ENCODE assay signal across 8 cellular contexts in genomic region chr14:64654072-64654899, GRCh38. TPM values are rescaled to one million over a fixed set of nuclear protein-coding genes. Genes with fewer than 3 reads are reported as not detected.
A peak's percentile ranks its signal among the peaks of the same experiment; 100 is the strongest.
DNase-seq lines count a peak whose midpoint lies in the region; ATAC-seq, FAIRE-seq and TF ChIP-seq lines count a peak whose summit lies in the region.

No MANE protein-coding gene starts in this region.

- 34% methylated on average over 7 of the region's 7 CpGs for WGBS in liver
- 88 to 90% methylated on average over 5 to 6 of the region's 7 CpGs for WGBS in endodermal cell (ENCODE audit: insufficient coverage in 1 of 2, insufficient read length in 1 of 2), 2 experiments

- H3K4me3 Mint-ChIP-seq in astrocyte (ENCODE audit: unreplicated experiment): no peak overlapping the region
- H3K4me3 Mint-ChIP-seq in endodermal cell: no peak overlapping the region

- H4K20me1 ChIP-seq in BLaER1 (no peaks in the 10 kb centered on the region), astrocyte (ENCODE audit: insufficient read depth, low read length) (no peaks in the 10 kb centered on the region)

- H3K4me2 ChIP-seq in BLaER1 (peak overlapping the region; percentile 49), astrocyte (ENCODE audit: low read length) (peak overlapping the region; percentile 66)

- peak overlapping the region; percentile 66 for H3K27ac Mint-ChIP-seq in astrocyte (ENCODE audit: unreplicated experiment)
- H3K27ac Mint-ChIP-seq in endodermal cell: no peak overlapping the region

- H3K27me3 ChIP-seq in BLaER1 (no peaks in the 10 kb centered on the region), astrocyte (ENCODE audit: insufficient read depth, low read length) (no peaks in the 10 kb centered on the region), liver (ENCODE audit: control insufficient read depth in 4 of 4, insufficient read depth in 4 of 4, low read length in 3 of 4) (no peaks in the 10 kb centered on the region), endodermal cell (ENCODE audit: control insufficient read depth, insufficient read depth, low read length, poor library complexity, severe bottlenecking) (no peaks in the 10 kb centered on the region)

- no peaks in the 10 kb centered on the region for H3K36me3 Mint-ChIP-seq in astrocyte (ENCODE audit: low read depth, unreplicated experiment)
- no peaks in the 10 kb centered on the region for H3K36me3 Mint-ChIP-seq in endodermal cell (ENCODE audit: low read depth)

- peak in 1 of 2 donors; percentile 38 for TF ChIP-seq RAD21 in liver (IDR thresholded peaks at IDR 0.05)

- no peak overlapping the region for H3K9ac ChIP-seq in BLaER1
- peak overlapping the region; percentile 31 for H3K9ac ChIP-seq in astrocyte (ENCODE audit: low read length)
- H3K9ac ChIP-seq in liver (ENCODE audit: low read depth in 1 of 2, low read length in 2 of 2): no peak overlapping the region
- H3K9ac ChIP-seq in endodermal cell (ENCODE audit: extremely low read depth, low read length, poor library complexity, severe bottlenecking): no peak overlapping the region

- peaks cover 2% of the 10 kb centered on the region for H3K27me3 Mint-ChIP-seq in astrocyte (ENCODE audit: low read depth, unreplicated experiment)
- no peaks in the 10 kb centered on the region for H3K27me3 Mint-ChIP-seq in endodermal cell (ENCODE audit: insufficient read depth)

- DNase-seq in HPDE6-E6E7 (ENCODE audit: extremely low spot score) (peak; percentile 53), astrocyte (ENCODE audit: low read depth) (peak; percentile 91), NCI-H524 treated with DMSO at 0.1 percent for 48 hours (lab: John Stamatoyannopoulos, UW) (no peak), endodermal cell (no peak)
- DNase-seq in activated CD8-positive, alpha-beta memory T cell treated with anti-CD3 and anti-CD28 coated beads, Interleukin-2, amount 50 U/mL, for 4 hours: no peak

- H3K4me3 ChIP-seq in BLaER1: no peak overlapping the region
- H3K4me3 ChIP-seq in astrocyte (ENCODE audit: insufficient read depth, low read depth, low read length): no peak overlapping the region
- H3K4me3 ChIP-seq in liver (ENCODE audit: low read depth in 1 of 3, low read length in 3 of 3): no peak overlapping the region
- H3K4me3 ChIP-seq in endodermal cell (ENCODE audit: low read length): no peak overlapping the region

- H3K9me3 Mint-ChIP-seq in astrocyte (ENCODE audit: unreplicated experiment) (peaks cover 3% of the 10 kb centered on the region), endodermal cell (peaks cover 18% of the 10 kb centered on the region)

- H3K36me3 ChIP-seq in BLaER1 (no peaks in the 10 kb centered on the region), astrocyte (ENCODE audit: insufficient read depth, low read length) (no peaks in the 10 kb centered on the region), liver (ENCODE audit: control insufficient read depth in 4 of 4, insufficient read depth in 3 of 4, low read depth in 1 of 4, low read length in 3 of 4) (no peaks in the 10 kb centered on the region), endodermal cell (ENCODE audit: control insufficient read depth, insufficient read depth, low read length) (no peaks in the 10 kb centered on the region)

- no peaks in the 10 kb centered on the region for H3K79me2 ChIP-seq in astrocyte (ENCODE audit: insufficient read depth, low read length)

- H3K27ac ChIP-seq in BLaER1 (no peak overlapping the region), astrocyte (ENCODE audit: low read depth, low read length) (peak overlapping the region; percentile 70), liver (ENCODE audit: low read depth in 1 of 2, low read length in 2 of 2) (peak overlapping the region; percentile 69 to 79), endodermal cell (ENCODE audit: low read depth, low read length) (no peak overlapping the region)

- no peak overlapping the region for H2AFZ ChIP-seq in astrocyte (ENCODE audit: low read depth, low read length)

- H3K4me1 Mint-ChIP-seq in astrocyte (ENCODE audit: low read depth, unreplicated experiment) (peaks cover 18% of the 10 kb centered on the region), endodermal cell (peaks cover 7% of the 10 kb centered on the region)

- no peak for TF ChIP-seq CTCF in astrocyte (IDR thresholded peaks at IDR 0.05; ENCODE audit: insufficient read depth, low read depth, low read length)
- no peak for TF ChIP-seq CTCF in liver (IDR thresholded peaks at IDR 0.05; ENCODE audit: low read depth, low read length, missing input control)
- no peak for TF ChIP-seq CTCF in endodermal cell (conservative IDR thresholded peaks at IDR 0.05)

- peak; percentile 94 for FAIRE-seq in astrocyte (lab: Jason Lieb, UNC)

- H3K4me1 ChIP-seq in BLaER1 (peaks cover 36% of the 10 kb centered on the region), astrocyte (ENCODE audit: insufficient read depth, low read length) (peaks cover 12% of the 10 kb centered on the region), liver (ENCODE audit: control insufficient read depth in 4 of 4, insufficient read depth in 4 of 4, low read length in 3 of 4) (peaks cover 6 to 27% (median 15%) of the 10 kb centered on the region in 4 donors), endodermal cell (ENCODE audit: control insufficient read depth, insufficient read depth, low read length) (no peaks in the 10 kb centered on the region)

- no peak for ATAC-seq in HG02981 (IDR thresholded peaks at IDR 0.05; ENCODE audit: unreplicated experiment)

- H3K9me3 ChIP-seq in BLaER1: peaks cover 8% of the 10 kb centered on the region
- no peaks in the 10 kb centered on the region for H3K9me3 ChIP-seq in astrocyte (ENCODE audit: insufficient read depth, low read depth, low read length)
- no peaks in the 10 kb centered on the region for H3K9me3 ChIP-seq in liver (ENCODE audit: control insufficient read depth in 4 of 4, low read length in 3 of 4)
- H3K9me3 ChIP-seq in endodermal cell (ENCODE audit: control insufficient read depth, low read length): peaks cover 14% of the 10 kb centered on the region

TF ChIP-seq in liver, 16 proteins besides CTCF, POLR2A, EP300 and RAD21 (continues in another document):
- TF ChIP-seq, protein P1, sequence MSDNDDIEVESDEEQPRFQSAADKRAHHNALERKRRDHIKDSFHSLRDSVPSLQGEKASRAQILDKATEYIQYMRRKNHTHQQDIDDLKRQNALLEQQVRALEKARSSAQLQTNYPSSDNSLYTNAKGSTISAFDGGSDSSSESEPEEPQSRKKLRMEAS (IDR thresholded peaks at IDR 0.05): peak; percentile 67
- TF ChIP-seq ZBTB33 (IDR thresholded peaks at IDR 0.05) (no peak), REST (IDR thresholded peaks at IDR 0.05) (peak; percentile 79), FOXA2 (IDR thresholded peaks at IDR 0.05) (peak; percentile 74), NR2F2 (IDR thresholded peaks at IDR 0.05) (no peak), JUND (IDR thresholded peaks at IDR 0.05) (peak; percentile 46 to 62), EGR1 (IDR thresholded peaks at IDR 0.05; ENCODE audit: low read depth in 2 of 2) (peak in 1 of 2 donors; percentile 40), FOXA1 (IDR thresholded peaks at IDR 0.05) (peak; percentile 59), HNF4G (IDR thresholded peaks at IDR 0.05) (peak; percentile 36), HNF4A (conservative IDR thresholded peaks at IDR 0.05) (peak; percentile 83 to 84), GABPA (IDR thresholded peaks at IDR 0.05 in 1 of 2, conservative IDR thresholded peaks at IDR 0.05 in 1 of 2) (peak in 1 of 2 donors; percentile 18), ATF3 (IDR thresholded peaks at IDR 0.05) (peak; percentile 55)

RNA-seq across cellular contexts. Expression of gene PLEKHG3, which starts 49.9 kb away (rescaled TPM):
- total RNA-seq in astrocyte: 84.1 and 98.6 TPM in 2 replicates
- total RNA-seq in liver: 10 to 100 TPM; 14.5 to 14.7 TPM
- polyA plus RNA-seq in liver: 10 to 100 TPM in 1 of 2 donors, 1 to 10 TPM in 1; 8.4 to 21.3 TPM
- total RNA-seq in endodermal cell: 10 to 100 TPM; 31.7 to 52.6 TPM
- 35.6 TPM for polyA plus RNA-seq in endodermal cell (2013, experiment 1 of 2)
- 30.8 TPM for polyA plus RNA-seq in endodermal cell (2013, experiment 2 of 2)

Comparison
In these comparisons a context has a peak if more than half of its experiments do, and no peak if none do; other contexts are left out.
1. H3K27ac ChIP-seq: peak in astrocyte (single experiment) and liver (2 of 2); none in BLaER1 (single experiment) and endodermal cell (single experiment).
2. DNase-seq: peak in HPDE6-E6E7 (single experiment) and astrocyte (single experiment); none in NCI-H524 treated with DMSO at 0.1 percent for 48 hours (single experiment), activated CD8-positive, alpha-beta memory T cell treated with anti-CD3 and anti-CD28 coated beads, Interleukin-2, amount 50 U/mL, for 4 hours (single experiment) and endodermal cell (single experiment).